1 cellular context compared by ENCODE assay signal in the genomic region with DNA sequence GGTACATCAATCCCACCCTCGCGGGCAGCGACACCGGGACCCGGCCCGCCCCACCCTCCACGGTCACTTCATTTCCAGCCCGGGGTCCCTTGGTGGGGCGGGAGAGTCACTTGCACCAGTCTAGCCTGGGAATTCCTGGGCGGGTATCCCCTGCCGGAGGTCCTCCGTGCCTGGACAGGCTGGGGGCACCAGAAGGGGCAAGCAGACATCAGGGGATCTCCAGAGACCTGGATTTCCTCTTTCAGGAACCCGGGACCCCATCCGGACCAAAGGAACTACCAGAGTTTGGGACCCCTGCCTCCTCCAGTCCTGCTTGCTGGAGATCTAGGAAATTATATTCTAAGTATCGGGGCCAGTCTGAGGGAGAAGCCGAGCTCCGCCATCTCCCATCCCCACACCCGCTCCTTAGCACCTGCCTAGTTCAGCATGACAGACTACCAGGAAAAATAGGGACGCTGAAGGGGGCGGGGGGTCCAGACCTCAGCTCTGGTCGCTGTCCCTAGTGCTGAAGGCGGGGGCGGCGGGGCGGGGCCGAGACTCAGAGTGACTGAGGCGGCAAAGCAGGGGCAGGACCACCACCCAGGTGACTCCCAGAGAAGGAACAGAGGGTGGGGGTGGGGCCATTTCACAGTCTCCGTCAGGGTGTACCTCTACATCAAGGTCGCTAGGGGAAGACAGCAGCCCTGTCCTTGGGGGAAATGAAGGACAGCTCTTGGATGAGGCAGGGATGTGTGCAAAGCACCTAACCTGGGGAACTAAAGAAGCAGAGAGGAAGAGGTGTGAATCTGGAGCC.
TF ChIP-seq lines count a peak whose summit lies in the region.

No MANE protein-coding gene starts in this region.

TF ChIP-seq in HEK293, 187 proteins besides CTCF, POLR2A, EP300 and RAD21 (continued from another document):
- TF ChIP-seq, protein P1, sequence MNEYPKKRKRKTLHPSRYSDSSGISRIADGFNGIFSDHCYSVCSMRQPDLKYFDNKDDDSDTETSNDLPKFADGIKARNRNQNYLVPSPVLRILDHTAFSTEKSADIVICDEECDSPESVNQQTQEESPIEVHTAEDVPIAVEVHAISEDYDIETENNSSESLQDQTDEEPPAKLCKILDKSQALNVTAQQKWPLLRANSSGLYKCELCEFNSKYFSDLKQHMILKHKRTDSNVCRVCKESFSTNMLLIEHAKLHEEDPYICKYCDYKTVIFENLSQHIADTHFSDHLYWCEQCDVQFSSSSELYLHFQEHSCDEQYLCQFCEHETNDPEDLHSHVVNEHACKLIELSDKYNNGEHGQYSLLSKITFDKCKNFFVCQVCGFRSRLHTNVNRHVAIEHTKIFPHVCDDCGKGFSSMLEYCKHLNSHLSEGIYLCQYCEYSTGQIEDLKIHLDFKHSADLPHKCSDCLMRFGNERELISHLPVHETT (tag by site-specific recombination; IDR thresholded peaks at IDR 0.05), result no peak
- TF ChIP-seq KLF1 (tag by site-specific recombination; IDR thresholded peaks at IDR 0.05) (peak; percentile 63; the same call in 1 of the 2 replicates), ZBTB17 (tag by site-specific recombination; IDR thresholded peaks at IDR 0.05) (0 out of 2 replicates have a peak, but pooled peaks have one; percentile 39), RBAK (tag by site-specific recombination; IDR thresholded peaks at IDR 0.05) (no peak), ZBTB20 (tag by site-specific recombination; IDR thresholded peaks at IDR 0.05) (peak; percentile 69; the same call in 1 of the 2 replicates), ZFHX2 (tag by site-specific recombination; conservative IDR thresholded peaks at IDR 0.05) (peak; percentile 58)
TF ChIP-seq in HEK293: peak in this region for 15.
